In genomic region chr2:128232965-128233789, GRCh38 we compare ENCODE assay signal across 8 cellular contexts.
DNase-seq lines count a peak whose midpoint lies in the region; ATAC-seq and TF ChIP-seq lines count a peak whose summit lies in the region.

No MANE protein-coding gene starts in this region.

- H3K79me2 ChIP-seq in DND-41 (ENCODE audit: insufficient read depth, low read length): no peaks in the 10 kb centered on the region

- peaks cover 14% of the 10 kb centered on the region for H3K4me1 ChIP-seq in DND-41 (ENCODE audit: insufficient read depth, low read length)

- H3K9me3 ChIP-seq in DND-41 (ENCODE audit: insufficient read depth, low read length, severe bottlenecking): no peaks in the 10 kb centered on the region

- TF ChIP-seq CTCF in DND-41 (IDR thresholded peaks at IDR 0.05; ENCODE audit: borderline replicate concordance, extremely low read depth, low read length, poor library complexity, severe bottlenecking): peak; percentile 96
- peak; percentile 94 for TF ChIP-seq CTCF in RWPE1 (conservative IDR thresholded peaks at IDR 0.05; ENCODE audit: low read depth)
- peak; percentile 94 for TF ChIP-seq CTCF in foreskin fibroblast (IDR thresholded peaks at IDR 0.05; ENCODE audit: low read depth, low read length)
- peak; percentile 83 for TF ChIP-seq CTCF in nephron progenitor cell (IDR thresholded peaks at IDR 0.05)

- H3K9me3 Mint-ChIP-seq in nephron progenitor cell: no peaks in the 10 kb centered on the region

- H3K4me1 Mint-ChIP-seq in nephron progenitor cell: no peaks in the 10 kb centered on the region

- no peaks in the 10 kb centered on the region for H3K36me3 ChIP-seq in DND-41 (ENCODE audit: insufficient read depth, low read length)

- DNase-seq in DND-41 (peak; percentile 86), RWPE1 (ENCODE audit: low spot score) (peak; percentile 84), activated gamma-delta T cell (lab: John Stamatoyannopoulos, UW) (peak; percentile 62), foreskin fibroblast (peak; percentile 64 to 91), nephron progenitor cell (peak; percentile 93)
- peak; percentile 55 for DNase-seq in Jurkat, Clone E6-1 (ENCODE audit: low read depth, low spot score)
- peak; percentile 90 for DNase-seq in stimulated activated naive CD8-positive, alpha-beta T cell treated with anti-CD3 and anti-CD28 coated beads, Interleukin-15, Interleukin-2, amounts not matched to agents 100 U/mL and 50 U/mL, for 24 hours

- peak overlapping the region; percentile 83 for H3K4me3 Mint-ChIP-seq in nephron progenitor cell

- no peaks in the 10 kb centered on the region for H3K36me3 Mint-ChIP-seq in nephron progenitor cell (ENCODE audit: low read depth)

- peak; percentile 98 for ATAC-seq in DND-41 (ENCODE audit: insufficient read depth, low read depth)
- ATAC-seq in GM21723 (IDR thresholded peaks at IDR 0.05; ENCODE audit: unreplicated experiment): peak; percentile 99
- peak; percentile 97 for ATAC-seq in stimulated activated naive CD8-positive, alpha-beta T cell treated with anti-CD3 and anti-CD28 coated beads, Interleukin-15, Interleukin-2, amounts not matched to agents 100 U/mL and 50 U/mL, for 24 hours

- no peaks in the 10 kb centered on the region for H4K20me1 ChIP-seq in DND-41 (ENCODE audit: insufficient read depth, low read length)

- H3K4me2 ChIP-seq in DND-41 (ENCODE audit: insufficient read depth, low read length): peak overlapping the region; percentile 80

- peak overlapping the region; percentile 57 for H3K9ac ChIP-seq in DND-41 (ENCODE audit: low read depth, low read length)

- POLR2A ChIA-PET in RWPE1 (lab: Yijun Ruan, JAX; ENCODE audit: low non-redundant PET): interaction anchor here (0.7 kb wide), 1 partner anchor 192 kb away, joined by 3 read pairs; no protein-coding TSS in a partner anchor

- H2AFZ ChIP-seq in DND-41 (ENCODE audit: low read depth, low read length): peak overlapping the region; percentile 69

- H3K27ac ChIP-seq in DND-41 (ENCODE audit: low read length) (no peak overlapping the region), RWPE1 (peak overlapping the region; percentile 26; the same call in 1 of the 2 replicates)

- H3K27me3 Mint-ChIP-seq in nephron progenitor cell (ENCODE audit: low read depth, poor library complexity): peaks cover 48% of the 10 kb centered on the region

- CTCF ChIA-PET in RWPE1 (lab: Yijun Ruan, JAX): interaction anchor here (0.6 to 1.2 kb wide), 6 partner anchors 15 to 1578 kb away, joined by 3 read pairs; no protein-coding TSS in a partner anchor

- H3K4me3 ChIP-seq in DND-41 (ENCODE audit: low read depth in 1 of 2, low read length in 2 of 2): peak overlapping the region; percentile 20 to 61; a peak in 3 of 4 replicates
- H3K4me3 ChIP-seq in Jurkat, Clone E6-1 (ENCODE audit: low read length): peak overlapping the region; percentile 64
- H3K4me3 ChIP-seq in foreskin fibroblast (ENCODE audit: low read depth in 1 of 2, low read length in 2 of 2): peak overlapping the region; percentile 66 to 67

- H3K27me3 ChIP-seq in DND-41 (ENCODE audit: insufficient read depth, low read length, poor library complexity): peaks cover 6% of the 10 kb centered on the region

- H3K27ac Mint-ChIP-seq in nephron progenitor cell: no peak overlapping the region
